8 cellular contexts compared by ENCODE assay signal in the genomic region with DNA sequence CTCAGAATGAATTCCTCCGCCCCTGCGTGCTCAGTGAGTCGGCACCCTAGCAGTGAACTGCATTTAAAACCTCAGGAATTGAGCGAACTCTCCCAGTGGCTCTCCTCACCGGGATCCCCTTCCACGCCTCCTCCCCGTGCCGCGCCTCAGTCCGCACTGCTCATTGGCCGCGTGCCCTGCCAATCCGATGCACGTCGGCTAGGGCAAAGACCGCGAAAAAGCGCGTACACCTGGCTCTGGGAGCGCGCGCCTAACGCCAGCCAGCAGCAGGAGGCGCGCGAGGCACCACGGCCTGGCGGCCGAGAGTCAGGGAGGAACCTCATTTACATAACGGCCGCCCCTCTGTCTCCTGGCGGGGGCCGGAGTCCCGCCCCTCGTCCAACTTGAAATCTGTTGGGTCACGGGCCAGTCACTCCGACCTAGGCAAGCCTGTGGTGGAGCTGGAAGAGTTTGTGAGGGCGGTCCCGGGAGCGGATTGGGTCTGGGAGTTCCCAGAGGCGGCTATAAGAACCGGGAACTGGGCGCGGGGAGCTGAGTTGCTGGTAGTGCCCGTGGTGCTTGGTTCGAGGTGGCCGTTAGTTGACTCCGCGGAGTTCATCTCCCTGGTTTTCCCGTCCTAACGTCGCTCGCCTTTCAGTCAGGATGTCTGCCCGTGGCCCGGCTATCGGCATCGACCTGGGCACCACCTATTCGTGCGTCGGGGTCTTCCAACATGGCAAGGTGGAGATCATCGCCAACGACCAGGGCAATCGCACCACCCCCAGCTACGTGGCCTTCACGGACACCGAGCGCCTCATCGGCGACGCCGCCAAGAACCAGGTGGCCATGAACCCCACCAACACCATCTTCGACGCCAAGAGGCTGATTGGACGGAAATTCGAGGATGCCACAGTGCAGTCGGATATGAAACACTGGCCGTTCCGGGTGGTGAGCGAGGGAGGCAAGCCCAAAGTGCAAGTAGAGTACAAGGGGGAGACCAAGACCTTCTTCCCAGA. TPM values are rescaled to one million over a fixed set of nuclear protein-coding genes. Genes with fewer than 3 reads are reported as not detected.
DNase-seq lines count a peak whose midpoint lies in the region; ATAC-seq and TF ChIP-seq lines count a peak whose summit lies in the region.

A gene (plus strand): TSS at position 534 of the 995 bp plus-strand sequence. CDS start 109 bp downstream, at position 643.

- H3K79me2 ChIP-seq in Loucy (ENCODE audit: insufficient read depth, low read length) (no peaks in the 10 kb centered on the region), parathyroid adenoma (no peaks in the 10 kb centered on the region)

- H4K20me1 ChIP-seq in Loucy (ENCODE audit: insufficient read depth, low read length, poor library complexity, severe bottlenecking), result no peaks in the 10 kb centered on the region

- peaks cover 33% of the 10 kb centered on the region for H3K4me1 Mint-ChIP-seq in activated naive CD8-positive, alpha-beta T cell treated with anti-CD3 and anti-CD28 coated beads, Interleukin-2, amount 50 U/mL, for 24 hours

- H3K27me3 ChIP-seq in Loucy (ENCODE audit: insufficient read depth, low read length, poor library complexity, severe bottlenecking), result no peaks in the 10 kb centered on the region
- H3K27me3 ChIP-seq in cardiac muscle cell, result peaks cover 9% of the 10 kb centered on the region
- H3K27me3 ChIP-seq in parathyroid adenoma (ENCODE audit: control insufficient read depth, insufficient read depth, low read length), result no peaks in the 10 kb centered on the region
- H3K27me3 ChIP-seq in tibial nerve, result peaks cover 0 to 10% of the 10 kb centered on the region in 2 donors

- no peaks in the 10 kb centered on the region for H3F3A ChIP-seq in Loucy (ENCODE audit: low read depth)

- H3K4me1 ChIP-seq in Loucy (ENCODE audit: insufficient read depth, low read length, poor library complexity, severe bottlenecking), result no peaks in the 10 kb centered on the region
- no peaks in the 10 kb centered on the region for H3K4me1 ChIP-seq in cardiac muscle cell (ENCODE audit: low read depth)
- H3K4me1 ChIP-seq in parathyroid adenoma, result peaks cover 4% of the 10 kb centered on the region
- peaks cover 0 to 11% (median 2%) of the 10 kb centered on the region in 4 donors for H3K4me1 ChIP-seq in tibial nerve

- ATAC-seq in activated naive CD8-positive, alpha-beta T cell treated with anti-CD3 and anti-CD28 coated beads, Interleukin-2, amount 50 U/mL, for 24 hours, result peak; percentile 97

- peak within 1 kb of the TSS; percentile 93 for H3K27ac Mint-ChIP-seq in activated naive CD8-positive, alpha-beta T cell treated with anti-CD3 and anti-CD28 coated beads, Interleukin-2, amount 50 U/mL, for 24 hours

- TF ChIP-seq POLR2A in tibial nerve (IDR thresholded peaks at IDR 0.05), result peak; percentile 89 to 99

- peak within 1 kb of the TSS; percentile 75 for H3K4me3 ChIP-seq in Loucy (ENCODE audit: low read length, poor library complexity, severe bottlenecking)
- peak within 1 kb of the TSS; percentile 28 for H3K4me3 ChIP-seq in cardiac muscle cell
- H3K4me3 ChIP-seq in parathyroid adenoma (ENCODE audit: low read depth, low read length), result peak within 1 kb of the TSS; percentile 51
- H3K4me3 ChIP-seq in tibial nerve, result peak within 1 kb of the TSS; percentile 56 to 76 (median 64)

- H3K4me2 ChIP-seq in Loucy (ENCODE audit: low read depth, low read length, poor library complexity, severe bottlenecking), result peak within 1 kb of the TSS; percentile 46
- H3K4me2 ChIP-seq in parathyroid adenoma (ENCODE audit: low read length), result peak within 1 kb of the TSS; percentile 60

- TF ChIP-seq CTCF in Loucy (conservative IDR thresholded peaks at IDR 0.05; ENCODE audit: low read length) (peak; percentile 50), cardiac muscle cell (IDR thresholded peaks at IDR 0.05; ENCODE audit: low read depth, low read length) (peak; percentile 86), parathyroid adenoma (IDR thresholded peaks at IDR 0.05) (peak; percentile 89), tibial nerve (IDR thresholded peaks at IDR 0.05) (peak; percentile 78 to 99 (median 92))

- H3K9ac ChIP-seq in Loucy (ENCODE audit: low read depth, low read length, poor library complexity, severe bottlenecking) (peak within 1 kb of the TSS; percentile 73), parathyroid adenoma (no peak within 1 kb of the TSS)

- peaks cover 10% of the 10 kb centered on the region for H3K36me3 Mint-ChIP-seq in activated naive CD8-positive, alpha-beta T cell treated with anti-CD3 and anti-CD28 coated beads, Interleukin-2, amount 50 U/mL, for 24 hours (ENCODE audit: low read depth)

- 7 to 16% methylated on average over 48 to 68 of the region's 79 CpGs for WGBS in tibial nerve, 2 donors

- H3K27ac ChIP-seq in cardiac muscle cell (peak within 1 kb of the TSS; percentile 49), parathyroid adenoma (peak within 1 kb of the TSS; percentile 43), tibial nerve (peak within 1 kb of the TSS; percentile 78 to 95 (median 86))

- H3K9me3 Mint-ChIP-seq in activated naive CD8-positive, alpha-beta T cell treated with anti-CD3 and anti-CD28 coated beads, Interleukin-2, amount 50 U/mL, for 24 hours, result no peaks in the 10 kb centered on the region

- H2AFZ ChIP-seq in Loucy (ENCODE audit: low read length) (peak within 1 kb of the TSS; percentile 89; the same call in 1 of the 2 replicates), parathyroid adenoma (peak within 1 kb of the TSS; percentile 95)

- peak within 1 kb of the TSS; percentile 89 for H3K4me3 Mint-ChIP-seq in activated naive CD8-positive, alpha-beta T cell treated with anti-CD3 and anti-CD28 coated beads, Interleukin-2, amount 50 U/mL, for 24 hours

- DNase-seq in ELR (ENCODE audit: low read depth) (peak; percentile 99), H4 (ENCODE audit: low spot score) (peak; percentile 99), SKM-1 treated with dmso at 0.1 percent for 144 hours (lab: John Stamatoyannopoulos, UW; ENCODE audit: unreplicated experiment) (peak; percentile 73), cardiac muscle cell (ENCODE audit: low read depth in 1 of 2, low spot score in 1 of 2) (peak; percentile 78 to 100), tibial nerve (ENCODE audit: low spot score in 2 of 2) (peak; percentile 96 to 97)
- DNase-seq in activated naive CD8-positive, alpha-beta T cell treated with anti-CD3 and anti-CD28 coated beads, Interleukin-2, amount 50 U/mL, for 24 hours, result peak; percentile 96

- H3K27me3 Mint-ChIP-seq in activated naive CD8-positive, alpha-beta T cell treated with anti-CD3 and anti-CD28 coated beads, Interleukin-2, amount 50 U/mL, for 24 hours, result peaks cover 33% of the 10 kb centered on the region

- H3K9me3 ChIP-seq in Loucy (ENCODE audit: insufficient read depth, low read depth, low read length) (no peaks in the 10 kb centered on the region), cardiac muscle cell (ENCODE audit: low read depth) (no peaks in the 10 kb centered on the region), parathyroid adenoma (ENCODE audit: control insufficient read depth, low read length) (no peaks in the 10 kb centered on the region), tibial nerve (no peaks in the 10 kb centered on the region)

- H3K36me3 ChIP-seq in Loucy (ENCODE audit: insufficient read depth, low read length) (no peaks in the 10 kb centered on the region), cardiac muscle cell (no peaks in the 10 kb centered on the region), parathyroid adenoma (ENCODE audit: control insufficient read depth, insufficient read depth, low read length) (no peaks in the 10 kb centered on the region), tibial nerve (no peaks in the 10 kb centered on the region)

- peak; percentile 65 to 99 for TF ChIP-seq EP300 in tibial nerve (IDR thresholded peaks at IDR 0.05)

- no peaks in the 10 kb centered on the region for H3K9me2 ChIP-seq in Loucy (replicated peaks; ENCODE audit: low read depth, low read length)

RNA-seq across cellular contexts. Expression of the gene that starts here (rescaled TPM):
- 3.7 and 3.8 TPM in 2 replicates for total RNA-seq in H4 (2014; rRNA removed; shearing (Covaris generic))
- total RNA-seq in cardiac muscle cell (1.1 and 2.4 TPM in 2 replicates), tibial nerve (100 to 1,000 TPM in 2 of 4 donors, 10 to 100 TPM in 2; 79.3 to 111 (median 98.9) TPM)
- polyA plus RNA-seq in cardiac muscle cell, result 0.93 and 2.3 TPM in 2 replicates

Comparison
In these comparisons a context has a peak if more than half of its experiments do, and no peak if none do; other contexts are left out.
1. Peak in every context shown above with its lines: DNase-seq, ATAC-seq, H3K4me3 ChIP-seq and H3K27ac ChIP-seq.
2. RNA of the gene that starts here (total RNA-seq): 79.3 to 111 TPM in tibial nerve; 3.7 to 3.8 TPM in H4 and 1.1 to 2.4 TPM in cardiac muscle cell; every median in the first group is over 10 times any median in the second.